In the genomic region with DNA sequence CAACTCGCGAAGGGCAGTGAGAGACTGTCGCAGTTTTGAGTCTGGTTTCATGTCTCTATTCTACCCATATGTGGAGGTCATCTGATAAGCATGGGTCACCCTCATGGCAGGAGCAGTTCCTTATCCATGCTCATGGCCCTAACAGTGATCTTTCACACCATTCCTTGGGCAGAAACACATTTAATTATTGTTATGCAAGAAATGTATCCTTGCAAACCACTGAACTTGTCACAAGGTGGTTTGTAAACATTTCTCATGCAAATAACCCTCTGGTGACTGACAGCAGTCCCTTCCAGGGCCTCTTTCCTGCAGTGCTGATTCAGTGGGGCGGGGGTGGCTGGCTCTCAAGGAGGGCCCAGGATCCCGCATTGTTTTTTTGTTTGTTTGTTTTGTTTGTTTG, we compare ENCODE assay signal across 1 cellular context.
TF ChIP-seq lines count a peak whose summit lies in the region.

No MANE protein-coding gene starts in this region.

TF ChIP-seq in K562, 482 proteins besides CTCF, POLR2A, EP300 and RAD21 (continued from another document and continues in another):
- TF ChIP-seq, protein P1, sequence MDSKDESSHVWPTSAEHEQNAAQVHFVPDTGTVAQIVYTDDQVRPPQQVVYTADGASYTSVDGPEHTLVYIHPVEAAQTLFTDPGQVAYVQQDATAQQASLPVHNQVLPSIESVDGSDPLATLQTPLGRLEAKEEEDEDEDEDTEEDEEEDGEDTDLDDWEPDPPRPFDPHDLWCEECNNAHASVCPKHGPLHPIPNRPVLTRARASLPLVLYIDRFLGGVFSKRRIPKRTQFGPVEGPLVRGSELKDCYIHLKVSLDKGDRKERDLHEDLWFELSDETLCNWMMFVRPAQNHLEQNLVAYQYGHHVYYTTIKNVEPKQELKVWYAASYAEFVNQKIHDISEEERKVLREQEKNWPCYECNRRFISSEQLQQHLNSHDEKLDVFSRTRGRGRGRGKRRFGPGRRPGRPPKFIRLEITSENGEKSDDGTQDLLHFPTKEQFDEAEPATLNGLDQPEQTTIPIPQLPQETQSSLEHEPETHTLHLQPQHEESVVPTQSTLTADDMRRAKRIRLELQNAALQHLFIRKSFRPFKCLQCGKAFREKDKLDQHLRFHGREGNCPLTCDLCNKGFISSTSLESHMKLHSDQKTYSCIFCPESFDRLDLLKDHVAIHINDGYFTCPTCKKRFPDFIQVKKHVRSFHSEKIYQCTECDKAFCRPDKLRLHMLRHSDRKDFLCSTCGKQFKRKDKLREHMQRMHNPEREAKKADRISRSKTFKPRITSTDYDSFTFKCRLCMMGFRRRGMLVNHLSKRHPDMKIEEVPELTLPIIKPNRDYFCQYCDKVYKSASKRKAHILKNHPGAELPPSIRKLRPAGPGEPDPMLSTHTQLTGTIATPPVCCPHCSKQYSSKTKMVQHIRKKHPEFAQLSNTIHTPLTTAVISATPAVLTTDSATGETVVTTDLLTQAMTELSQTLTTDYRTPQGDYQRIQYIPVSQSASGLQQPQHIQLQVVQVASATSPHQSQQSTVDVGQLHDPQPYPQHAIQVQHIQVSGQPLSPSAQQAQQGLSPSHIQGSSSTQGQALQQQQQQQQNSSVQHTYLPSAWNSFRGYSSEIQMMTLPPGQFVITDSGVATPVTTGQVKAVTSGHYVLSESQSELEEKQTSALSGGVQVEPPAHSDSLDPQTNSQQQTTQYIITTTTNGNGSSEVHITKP (IDR thresholded peaks at IDR 0.05; ENCODE audit: partially characterized antibody) = peak; percentile 38
- TF ChIP-seq, protein P2, sequence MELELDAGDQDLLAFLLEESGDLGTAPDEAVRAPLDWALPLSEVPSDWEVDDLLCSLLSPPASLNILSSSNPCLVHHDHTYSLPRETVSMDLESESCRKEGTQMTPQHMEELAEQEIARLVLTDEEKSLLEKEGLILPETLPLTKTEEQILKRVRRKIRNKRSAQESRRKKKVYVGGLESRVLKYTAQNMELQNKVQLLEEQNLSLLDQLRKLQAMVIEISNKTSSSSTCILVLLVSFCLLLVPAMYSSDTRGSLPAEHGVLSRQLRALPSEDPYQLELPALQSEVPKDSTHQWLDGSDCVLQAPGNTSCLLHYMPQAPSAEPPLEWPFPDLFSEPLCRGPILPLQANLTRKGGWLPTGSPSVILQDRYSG (tag; conservative IDR thresholded peaks at IDR 0.05; ENCODE audit: low read depth) = 0 out of 2 replicates have a peak, but pooled peaks have one; percentile 39
- TF ChIP-seq FOSL1 (tag; conservative IDR thresholded peaks at IDR 0.05) = peak; percentile 67
- TF ChIP-seq HDAC6 (IDR thresholded peaks at IDR 0.05; ENCODE audit: low read depth, low read length) = no peak
- TF ChIP-seq KLF10 (CRISPR knock-in tag; IDR thresholded peaks at IDR 0.05) = no peak
- TF ChIP-seq TEAD1 (CRISPR knock-in tag; IDR thresholded peaks at IDR 0.05) = no peak
- TF ChIP-seq ELF1 (tag; IDR thresholded peaks at IDR 0.05) = no peak
- TF ChIP-seq, protein P3, sequence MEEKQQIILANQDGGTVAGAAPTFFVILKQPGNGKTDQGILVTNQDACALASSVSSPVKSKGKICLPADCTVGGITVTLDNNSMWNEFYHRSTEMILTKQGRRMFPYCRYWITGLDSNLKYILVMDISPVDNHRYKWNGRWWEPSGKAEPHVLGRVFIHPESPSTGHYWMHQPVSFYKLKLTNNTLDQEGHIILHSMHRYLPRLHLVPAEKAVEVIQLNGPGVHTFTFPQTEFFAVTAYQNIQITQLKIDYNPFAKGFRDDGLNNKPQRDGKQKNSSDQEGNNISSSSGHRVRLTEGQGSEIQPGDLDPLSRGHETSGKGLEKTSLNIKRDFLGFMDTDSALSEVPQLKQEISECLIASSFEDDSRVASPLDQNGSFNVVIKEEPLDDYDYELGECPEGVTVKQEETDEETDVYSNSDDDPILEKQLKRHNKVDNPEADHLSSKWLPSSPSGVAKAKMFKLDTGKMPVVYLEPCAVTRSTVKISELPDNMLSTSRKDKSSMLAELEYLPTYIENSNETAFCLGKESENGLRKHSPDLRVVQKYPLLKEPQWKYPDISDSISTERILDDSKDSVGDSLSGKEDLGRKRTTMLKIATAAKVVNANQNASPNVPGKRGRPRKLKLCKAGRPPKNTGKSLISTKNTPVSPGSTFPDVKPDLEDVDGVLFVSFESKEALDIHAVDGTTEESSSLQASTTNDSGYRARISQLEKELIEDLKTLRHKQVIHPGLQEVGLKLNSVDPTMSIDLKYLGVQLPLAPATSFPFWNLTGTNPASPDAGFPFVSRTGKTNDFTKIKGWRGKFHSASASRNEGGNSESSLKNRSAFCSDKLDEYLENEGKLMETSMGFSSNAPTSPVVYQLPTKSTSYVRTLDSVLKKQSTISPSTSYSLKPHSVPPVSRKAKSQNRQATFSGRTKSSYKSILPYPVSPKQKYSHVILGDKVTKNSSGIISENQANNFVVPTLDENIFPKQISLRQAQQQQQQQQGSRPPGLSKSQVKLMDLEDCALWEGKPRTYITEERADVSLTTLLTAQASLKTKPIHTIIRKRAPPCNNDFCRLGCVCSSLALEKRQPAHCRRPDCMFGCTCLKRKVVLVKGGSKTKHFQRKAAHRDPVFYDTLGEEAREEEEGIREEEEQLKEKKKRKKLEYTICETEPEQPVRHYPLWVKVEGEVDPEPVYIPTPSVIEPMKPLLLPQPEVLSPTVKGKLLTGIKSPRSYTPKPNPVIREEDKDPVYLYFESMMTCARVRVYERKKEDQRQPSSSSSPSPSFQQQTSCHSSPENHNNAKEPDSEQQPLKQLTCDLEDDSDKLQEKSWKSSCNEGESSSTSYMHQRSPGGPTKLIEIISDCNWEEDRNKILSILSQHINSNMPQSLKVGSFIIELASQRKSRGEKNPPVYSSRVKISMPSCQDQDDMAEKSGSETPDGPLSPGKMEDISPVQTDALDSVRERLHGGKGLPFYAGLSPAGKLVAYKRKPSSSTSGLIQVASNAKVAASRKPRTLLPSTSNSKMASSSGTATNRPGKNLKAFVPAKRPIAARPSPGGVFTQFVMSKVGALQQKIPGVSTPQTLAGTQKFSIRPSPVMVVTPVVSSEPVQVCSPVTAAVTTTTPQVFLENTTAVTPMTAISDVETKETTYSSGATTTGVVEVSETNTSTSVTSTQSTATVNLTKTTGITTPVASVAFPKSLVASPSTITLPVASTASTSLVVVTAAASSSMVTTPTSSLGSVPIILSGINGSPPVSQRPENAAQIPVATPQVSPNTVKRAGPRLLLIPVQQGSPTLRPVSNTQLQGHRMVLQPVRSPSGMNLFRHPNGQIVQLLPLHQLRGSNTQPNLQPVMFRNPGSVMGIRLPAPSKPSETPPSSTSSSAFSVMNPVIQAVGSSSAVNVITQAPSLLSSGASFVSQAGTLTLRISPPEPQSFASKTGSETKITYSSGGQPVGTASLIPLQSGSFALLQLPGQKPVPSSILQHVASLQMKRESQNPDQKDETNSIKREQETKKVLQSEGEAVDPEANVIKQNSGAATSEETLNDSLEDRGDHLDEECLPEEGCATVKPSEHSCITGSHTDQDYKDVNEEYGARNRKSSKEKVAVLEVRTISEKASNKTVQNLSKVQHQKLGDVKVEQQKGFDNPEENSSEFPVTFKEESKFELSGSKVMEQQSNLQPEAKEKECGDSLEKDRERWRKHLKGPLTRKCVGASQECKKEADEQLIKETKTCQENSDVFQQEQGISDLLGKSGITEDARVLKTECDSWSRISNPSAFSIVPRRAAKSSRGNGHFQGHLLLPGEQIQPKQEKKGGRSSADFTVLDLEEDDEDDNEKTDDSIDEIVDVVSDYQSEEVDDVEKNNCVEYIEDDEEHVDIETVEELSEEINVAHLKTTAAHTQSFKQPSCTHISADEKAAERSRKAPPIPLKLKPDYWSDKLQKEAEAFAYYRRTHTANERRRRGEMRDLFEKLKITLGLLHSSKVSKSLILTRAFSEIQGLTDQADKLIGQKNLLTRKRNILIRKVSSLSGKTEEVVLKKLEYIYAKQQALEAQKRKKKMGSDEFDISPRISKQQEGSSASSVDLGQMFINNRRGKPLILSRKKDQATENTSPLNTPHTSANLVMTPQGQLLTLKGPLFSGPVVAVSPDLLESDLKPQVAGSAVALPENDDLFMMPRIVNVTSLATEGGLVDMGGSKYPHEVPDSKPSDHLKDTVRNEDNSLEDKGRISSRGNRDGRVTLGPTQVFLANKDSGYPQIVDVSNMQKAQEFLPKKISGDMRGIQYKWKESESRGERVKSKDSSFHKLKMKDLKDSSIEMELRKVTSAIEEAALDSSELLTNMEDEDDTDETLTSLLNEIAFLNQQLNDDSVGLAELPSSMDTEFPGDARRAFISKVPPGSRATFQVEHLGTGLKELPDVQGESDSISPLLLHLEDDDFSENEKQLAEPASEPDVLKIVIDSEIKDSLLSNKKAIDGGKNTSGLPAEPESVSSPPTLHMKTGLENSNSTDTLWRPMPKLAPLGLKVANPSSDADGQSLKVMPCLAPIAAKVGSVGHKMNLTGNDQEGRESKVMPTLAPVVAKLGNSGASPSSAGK (IDR thresholded peaks at IDR 0.05) = peak; percentile 74
- TF ChIP-seq L3MBTL2 (IDR thresholded peaks at IDR 0.05) = peak; percentile 86
- TF ChIP-seq, protein P4, sequence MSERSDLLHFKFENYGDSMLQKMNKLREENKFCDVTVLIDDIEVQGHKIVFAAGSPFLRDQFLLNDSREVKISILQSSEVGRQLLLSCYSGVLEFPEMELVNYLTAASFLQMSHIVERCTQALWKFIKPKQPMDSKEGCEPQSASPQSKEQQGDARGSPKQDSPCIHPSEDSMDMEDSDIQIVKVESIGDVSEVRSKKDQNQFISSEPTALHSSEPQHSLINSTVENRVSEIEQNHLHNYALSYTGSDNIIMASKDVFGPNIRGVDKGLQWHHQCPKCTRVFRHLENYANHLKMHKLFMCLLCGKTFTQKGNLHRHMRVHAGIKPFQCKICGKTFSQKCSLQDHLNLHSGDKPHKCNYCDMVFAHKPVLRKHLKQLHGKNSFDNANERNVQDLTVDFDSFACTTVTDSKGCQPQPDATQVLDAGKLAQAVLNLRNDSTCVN (CRISPR knock-in tag; IDR thresholded peaks at IDR 0.05) = no peak
- TF ChIP-seq, protein P5, sequence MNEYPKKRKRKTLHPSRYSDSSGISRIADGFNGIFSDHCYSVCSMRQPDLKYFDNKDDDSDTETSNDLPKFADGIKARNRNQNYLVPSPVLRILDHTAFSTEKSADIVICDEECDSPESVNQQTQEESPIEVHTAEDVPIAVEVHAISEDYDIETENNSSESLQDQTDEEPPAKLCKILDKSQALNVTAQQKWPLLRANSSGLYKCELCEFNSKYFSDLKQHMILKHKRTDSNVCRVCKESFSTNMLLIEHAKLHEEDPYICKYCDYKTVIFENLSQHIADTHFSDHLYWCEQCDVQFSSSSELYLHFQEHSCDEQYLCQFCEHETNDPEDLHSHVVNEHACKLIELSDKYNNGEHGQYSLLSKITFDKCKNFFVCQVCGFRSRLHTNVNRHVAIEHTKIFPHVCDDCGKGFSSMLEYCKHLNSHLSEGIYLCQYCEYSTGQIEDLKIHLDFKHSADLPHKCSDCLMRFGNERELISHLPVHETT (CRISPR knock-in tag; conservative IDR thresholded peaks at IDR 0.05 in 1 of 2, IDR thresholded peaks at IDR 0.05 in 1 of 2) = 0 out of 4 replicates have a peak, but pooled peaks of 1 of the 2 experiments have one; percentile 24
- TF ChIP-seq, protein P6, sequence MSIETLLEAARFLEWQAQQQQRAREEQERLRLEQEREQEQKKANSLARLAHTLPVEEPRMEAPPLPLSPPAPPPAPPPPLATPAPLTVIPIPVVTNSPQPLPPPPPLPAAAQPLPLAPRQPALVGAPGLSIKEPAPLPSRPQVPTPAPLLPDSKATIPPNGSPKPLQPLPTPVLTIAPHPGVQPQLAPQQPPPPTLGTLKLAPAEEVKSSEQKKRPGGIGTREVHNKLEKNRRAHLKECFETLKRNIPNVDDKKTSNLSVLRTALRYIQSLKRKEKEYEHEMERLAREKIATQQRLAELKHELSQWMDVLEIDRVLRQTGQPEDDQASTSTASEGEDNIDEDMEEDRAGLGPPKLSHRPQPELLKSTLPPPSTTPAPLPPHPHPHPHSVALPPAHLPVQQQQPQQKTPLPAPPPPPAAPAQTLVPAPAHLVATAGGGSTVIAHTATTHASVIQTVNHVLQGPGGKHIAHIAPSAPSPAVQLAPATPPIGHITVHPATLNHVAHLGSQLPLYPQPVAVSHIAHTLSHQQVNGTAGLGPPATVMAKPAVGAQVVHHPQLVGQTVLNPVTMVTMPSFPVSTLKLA (conservative IDR thresholded peaks at IDR 0.05) = 0 out of 4 replicates have a peak, but pooled peaks of 1 of the 2 experiments have one; percentile 36
- no peak for TF ChIP-seq ZFPM2 (CRISPR knock-in tag; IDR thresholded peaks at IDR 0.05)
- no peak for TF ChIP-seq ATF1 (CRISPR knock-in tag; IDR thresholded peaks at IDR 0.05)
- peak; percentile 32; the same call in 1 of the 2 replicates for TF ChIP-seq ATF1 (tag; IDR thresholded peaks at IDR 0.05)
- TF ChIP-seq TEAD2 (tag; IDR thresholded peaks at IDR 0.05) = no peak
- 0 out of 2 replicates have a peak, but pooled peaks have one; percentile 44 for TF ChIP-seq CXXC5 (CRISPR knock-in tag; IDR thresholded peaks at IDR 0.05)
- TF ChIP-seq MYC (IDR thresholded peaks at IDR 0.05; ENCODE audit: low read depth, low read length) = peak; percentile 63; the same call in 1 of the 2 replicates
- 0 out of 2 replicates have a peak, but pooled peaks have one; percentile 21 for TF ChIP-seq MYC (CRISPR knock-in tag; IDR thresholded peaks at IDR 0.05; ENCODE audit: borderline replicate concordance, low read depth)
- TF ChIP-seq TFAM (CRISPR knock-in tag; conservative IDR thresholded peaks at IDR 0.05) = no peak
- no peak for TF ChIP-seq KLF1 (tag; IDR thresholded peaks at IDR 0.05)
- no peak for TF ChIP-seq LEF1 (IDR thresholded peaks at IDR 0.05)
- TF ChIP-seq ZNF766 (CRISPR knock-in tag; conservative IDR thresholded peaks at IDR 0.05) = peak; percentile 57; the same call in 1 of the 2 replicates
- TF ChIP-seq SMARCA4 (IDR thresholded peaks at IDR 0.05) = peak; percentile 64; the same call in 1 of the 2 replicates
- no peak; the same call in 1 of the 2 replicates for TF ChIP-seq PHF21A (IDR thresholded peaks at IDR 0.05; ENCODE audit: borderline replicate concordance, low read depth)
- peak; percentile 34; the same call in 1 of the 2 replicates for TF ChIP-seq CBFA2T3 (IDR thresholded peaks at IDR 0.05)
- TF ChIP-seq MBD2 (IDR thresholded peaks at IDR 0.05; ENCODE audit: borderline replicate concordance, low read depth) = peak; percentile 13; the same call in 1 of the 2 replicates
- peak in 1 of 2 experiments; percentile 62; a peak in 1 of 4 replicates for TF ChIP-seq SRF (CRISPR knock-in tag; IDR thresholded peaks at IDR 0.05)
- peak; percentile 66 for TF ChIP-seq GATA2 (CRISPR knock-in tag; IDR thresholded peaks at IDR 0.05)
- peak in 1 of 2 experiments; percentile 56; a peak in 1 of 4 replicates for TF ChIP-seq RCOR1 (IDR thresholded peaks at IDR 0.05; ENCODE audit: borderline replicate concordance in 1 of 2, low read depth in 2 of 2, low read length in 2 of 2)
- TF ChIP-seq NBN (IDR thresholded peaks at IDR 0.05; ENCODE audit: low read depth) = 0 out of 2 replicates have a peak, but pooled peaks have one; percentile 19
- TF ChIP-seq SMAD4 (CRISPR knock-in tag; conservative IDR thresholded peaks at IDR 0.05) = peak; percentile 78
- TF ChIP-seq NRF1 (conservative IDR thresholded peaks at IDR 0.05 in 1 of 2, IDR thresholded peaks at IDR 0.05 in 1 of 2) = 0 out of 4 replicates have a peak, but pooled peaks of 1 of the 2 experiments have one; percentile 21
- no peak for TF ChIP-seq ZNF707 (CRISPR knock-in tag; conservative IDR thresholded peaks at IDR 0.05)
